ENCODE assay signal across 9 cellular contexts in the genomic region with DNA sequence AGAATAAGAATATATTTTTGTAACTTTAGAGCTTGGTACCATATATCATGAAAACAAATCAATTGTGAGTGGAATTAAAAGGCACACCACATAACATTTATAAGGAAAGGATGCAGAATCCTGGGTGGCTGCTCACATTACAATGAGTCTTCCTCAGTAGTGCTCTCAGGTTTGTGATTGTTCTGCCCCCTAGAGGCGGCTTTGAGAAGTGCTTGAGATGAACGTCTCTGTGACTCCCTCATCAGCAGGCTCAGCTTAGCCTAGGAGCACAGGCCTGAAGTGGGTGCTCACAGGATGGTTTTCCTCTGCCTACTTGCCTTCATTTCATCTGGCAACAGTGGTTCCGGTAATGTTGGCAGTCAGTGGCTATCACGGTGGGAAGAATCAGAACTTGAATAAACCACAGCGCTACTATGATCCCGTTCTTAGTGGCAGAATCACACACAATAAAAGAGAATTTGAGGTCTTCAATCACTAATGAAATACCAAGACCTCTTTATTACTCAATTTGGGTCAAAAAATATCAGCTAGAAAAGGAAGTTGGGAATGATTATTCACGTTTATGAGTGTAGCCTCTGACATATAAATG. TPM values are rescaled to one million over a fixed set of nuclear protein-coding genes. Genes with fewer than 3 reads are reported as not detected.
DNase-seq lines count a peak whose midpoint lies in the region; ATAC-seq and TF ChIP-seq lines count a peak whose summit lies in the region.
"Had no signal": no experiment of that assay in that cellular context is flagged by ENCODE, and none has a peak within 500 bp of the region (broad histone marks: within the 10 kb centered on the region; RNA-seq: fewer than 3 reads in every experiment).

No MANE protein-coding gene starts in this region.

- no peak for TF ChIP-seq POLR2A in lower leg skin (IDR thresholded peaks at IDR 0.05)

- peaks cover 6% of the 10 kb centered on the region for H3K4me1 Mint-ChIP-seq in activated CD4-positive, alpha-beta T cell treated with anti-CD3 and anti-CD28 coated beads for 36 hours

- CTCF ChIA-PET in activated CD4-positive, alpha-beta T cell treated with anti-CD3 and anti-CD28 coated beads for 36 hours (lab: Charles Lee) = interaction anchor here (0.7 to 5.6 kb wide), 35 partner anchors 8 to 685 kb away, joined by 3 to 80 read pairs (median 3); no protein-coding TSS in a partner anchor

- peaks cover 19% of the 10 kb centered on the region for H3K27me3 Mint-ChIP-seq in activated CD4-positive, alpha-beta T cell treated with anti-CD3 and anti-CD28 coated beads for 36 hours

- peaks cover 10% of the 10 kb centered on the region for H3K9me3 Mint-ChIP-seq in activated CD4-positive, alpha-beta T cell treated with anti-CD3 and anti-CD28 coated beads for 36 hours (ENCODE audit: low read depth)
- H3K9me3 Mint-ChIP-seq: T-helper 1 cell treated with Interleukin-12 subunit alpha and Interleukin-12 subunit beta and Interleukin-4 antibody, amounts not matched to agents 30 μg/mL and 1 μg/mL, for 36 hours had no signal

- ATAC-seq in GM19043 (IDR thresholded peaks at IDR 0.05; ENCODE audit: low read depth, unreplicated experiment) (peak; percentile 95), HG03175 (IDR thresholded peaks at IDR 0.05; ENCODE audit: unreplicated experiment) (peak; percentile 94)
- ATAC-seq in activated CD4-positive, alpha-beta T cell treated with anti-CD3 and anti-CD28 coated beads for 36 hours = peak; percentile 98

- no peak overlapping the region for H3K4me3 ChIP-seq in lower leg skin (ENCODE audit: low read depth, poor library complexity, severe bottlenecking)

- H3K27ac Mint-ChIP-seq in activated CD4-positive, alpha-beta T cell treated with anti-CD3 and anti-CD28 coated beads for 36 hours = no peak overlapping the region
- H3K27ac Mint-ChIP-seq: T-helper 1 cell treated with Interleukin-12 subunit alpha and Interleukin-12 subunit beta and Interleukin-4 antibody, amounts not matched to agents 30 μg/mL and 1 μg/mL, for 36 hours had no signal

- H3K4me3 Mint-ChIP-seq in activated CD4-positive, alpha-beta T cell treated with anti-CD3 and anti-CD28 coated beads for 36 hours = no peak overlapping the region
- H3K4me3 Mint-ChIP-seq: T-helper 1 cell treated with Interleukin-12 subunit alpha and Interleukin-12 subunit beta and Interleukin-4 antibody, amounts not matched to agents 30 μg/mL and 1 μg/mL, for 36 hours had no signal

- intact Hi-C loops in activated CD4-positive, alpha-beta T cell treated with anti-CD3 and anti-CD28 coated beads for 36 hours (cut with DNase I, micrococcal nuclease) = loop anchor here (1.0 to 5.0 kb wide), 3 partner anchors 166 to 752 kb away; no protein-coding TSS in a partner anchor
- intact Hi-C loops in lower leg skin (cut with DNase I; ENCODE audit: low total_unique reads) = loop anchor here (10.0 kb wide), 1 partner anchor 168 kb away; no protein-coding TSS in a partner anchor

- 36 to 38% methylated on average over 7 of the region's 7 CpGs for WGBS in lower leg skin, 2 donors

- POLR2A ChIA-PET in activated CD4-positive, alpha-beta T cell treated with anti-CD3 and anti-CD28 coated beads for 36 hours (lab: Charles Lee) = no interaction called here

- H3K36me3 Mint-ChIP-seq in activated CD4-positive, alpha-beta T cell treated with anti-CD3 and anti-CD28 coated beads for 36 hours (ENCODE audit: low read depth) = no peaks in the 10 kb centered on the region

- no peak for TF ChIP-seq CTCF in lower leg skin (IDR thresholded peaks at IDR 0.05)

- peak in 11 of 14 donors; percentile 23 to 76 (median 64) for DNase-seq in C1 segment of cervical spinal cord (lab: John Stamatoyannopoulos, UW)
- DNase-seq in NCI-H345 (lab: John Stamatoyannopoulos, UW) = peak; percentile 81
- peak; percentile 88 for DNase-seq in activated CD4-positive, alpha-beta T cell treated with anti-CD3 and anti-CD28 coated beads for 36 hours
- peak; percentile 74 for DNase-seq in dedifferentiated amniotic fluid mesenchymal stem cell (ENCODE audit: extremely low spot score)
- DNase-seq in lower leg skin (ENCODE audit: low spot score in 2 of 2) = peak; percentile 77 to 95
- peak; percentile 50 for DNase-seq in stimulated activated CD8-positive, alpha-beta memory T cell treated with anti-CD3 and anti-CD28 coated beads, Interleukin-12 subunit alpha, Interleukin-12 subunit beta, amount 100 ng/mL, for 1 hour (ENCODE audit: low read depth)

RNA-seq across cellular contexts. Expression of gene B4GALT6, which starts 38.1 kb away (rescaled TPM):
- 1 to 10 TPM; 4.0 to 6.5 TPM for total RNA-seq in activated CD4-positive, alpha-beta T cell treated with anti-CD3 and anti-CD28 coated beads for 36 hours
- 1 to 10 TPM; 1.3 to 2.1 (median 1.6) TPM for total RNA-seq in lower leg skin

RNA-seq across cellular contexts. Expression of gene SLC25A52, which starts 38.2 kb away (rescaled TPM):
- not detected for total RNA-seq in activated CD4-positive, alpha-beta T cell treated with anti-CD3 and anti-CD28 coated beads for 36 hours
- total RNA-seq in lower leg skin = not detected
